In the genomic region with DNA sequence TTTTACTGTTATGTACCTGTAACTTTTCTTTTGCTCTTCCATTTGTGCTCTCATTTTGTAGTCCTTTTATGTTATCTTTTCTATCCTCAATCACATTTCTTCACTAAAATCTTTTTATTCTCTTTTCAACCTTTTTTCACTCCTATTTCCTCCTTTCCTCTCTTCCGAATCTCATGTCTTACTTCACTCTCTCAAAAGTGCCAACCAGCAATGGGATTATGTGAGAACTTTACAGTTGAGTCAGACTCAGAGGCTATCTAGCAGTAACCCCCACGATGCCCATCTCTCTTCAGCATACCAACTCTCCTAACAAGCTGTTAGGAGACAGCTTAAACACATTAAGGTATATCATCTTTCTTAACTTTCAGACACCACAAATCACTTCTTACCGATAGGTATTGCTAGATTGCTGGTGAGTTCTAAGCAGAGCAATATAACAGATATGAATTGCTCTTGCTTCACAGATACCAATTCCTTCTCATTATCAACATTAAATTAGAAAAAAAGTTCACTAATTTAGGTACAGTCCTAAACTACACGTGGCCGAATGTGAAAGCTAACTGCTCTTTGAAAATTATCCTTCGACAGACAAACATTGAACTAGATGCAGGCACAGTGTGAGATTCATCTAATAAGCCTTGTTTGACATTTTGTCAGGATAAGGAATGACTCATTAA, we compare ENCODE assay signal across 8 cellular contexts. TPM values are rescaled to one million over a fixed set of nuclear protein-coding genes. Genes with fewer than 3 reads are reported as not detected.
DNase-seq lines count a peak whose midpoint lies in the region; ATAC-seq and TF ChIP-seq lines count a peak whose summit lies in the region.

No MANE protein-coding gene starts in this region.

- H3K27me3 Mint-ChIP-seq in naive B cell = peaks cover 29 to 37% (median 34%) of the 10 kb centered on the region in 3 donors

- TF ChIP-seq CTCF in right atrium auricular region (IDR thresholded peaks at IDR 0.05) = no peak
- TF ChIP-seq CTCF in breast epithelium (IDR thresholded peaks at IDR 0.05) = no peak

- H3K9me3 Mint-ChIP-seq in naive B cell = peaks cover 0 to 4% (median under 1%) of the 10 kb centered on the region in 7 donors

- H3K4me3 Mint-ChIP-seq in naive B cell = peak overlapping the region in 7 of 8 donors; percentile 61 to 87 (median 82)

- H3K27me3 ChIP-seq in right atrium auricular region (no peaks in the 10 kb centered on the region), breast epithelium (no peaks in the 10 kb centered on the region)

- TF ChIP-seq POLR2A in breast epithelium (IDR thresholded peaks at IDR 0.05) = no peak

- H3K36me3 Mint-ChIP-seq in naive B cell = no peaks in the 10 kb centered on the region

- ATAC-seq in naive B cell (ENCODE audit: low read depth in 2 of 2) = no peak
- ATAC-seq in GM21528 (IDR thresholded peaks at IDR 0.05; ENCODE audit: low FRiP score, unreplicated experiment) = no peak

- DNase-seq in right atrium auricular region (ENCODE audit: low spot score) (no peak), cardiac septum (ENCODE audit: low spot score) (no peak), breast epithelium (ENCODE audit: low spot score in 2 of 2) (no peak), naive B cell (no peak), NCI-H2227 treated with DMSO at 0.1 percent for 48 hours (lab: John Stamatoyannopoulos, UW) (no peak), NCI-H128 (lab: John Stamatoyannopoulos, UW; ENCODE audit: unreplicated experiment) (no peak)
- no peak for DNase-seq in stimulated activated CD4-positive, alpha-beta T cell treated with anti-CD3 and anti-CD28 coated beads, Interleukin-2, amount 100 ng/mL, for 48 hours

- no peak overlapping the region for H3K27ac Mint-ChIP-seq in naive B cell

- H3K9me3 ChIP-seq in right atrium auricular region (no peaks in the 10 kb centered on the region), breast epithelium (no peaks in the 10 kb centered on the region)

- peaks cover 6 to 14% (median 13%) of the 10 kb centered on the region in 3 donors for H3K4me1 Mint-ChIP-seq in naive B cell

- peak overlapping the region; percentile 58 to 68 for H3K27ac ChIP-seq in right atrium auricular region
- H3K27ac ChIP-seq in breast epithelium = peak overlapping the region; percentile 90 to 96

- peaks cover 0 to 17% of the 10 kb centered on the region in 2 donors for H3K4me1 ChIP-seq in right atrium auricular region
- H3K4me1 ChIP-seq in breast epithelium = peaks cover 0 to 3% of the 10 kb centered on the region in 2 donors

- intact Hi-C loops in cardiac septum (cut with DNase I) (loop anchor here (5.0 kb wide), 1 partner anchor 40 kb away; no protein-coding TSS in a partner anchor), breast epithelium (cut with DNase I; ENCODE audit: low total_unique reads) (no loop called here)

- H3K4me3 ChIP-seq in right atrium auricular region = peak overlapping the region in 1 of 2 donors; percentile 73
- H3K4me3 ChIP-seq in breast epithelium = peak overlapping the region; percentile 63 to 99 (median 88)

- H3K36me3 ChIP-seq in right atrium auricular region = no peaks in the 10 kb centered on the region
- H3K36me3 ChIP-seq in breast epithelium = no peaks in the 10 kb centered on the region

RNA-seq across cellular contexts. Expression of gene FAM184A, which starts 1.4 kb away (rescaled TPM):
- total RNA-seq in right atrium auricular region (1 to 10 TPM; 1.3 to 2.2 TPM), cardiac septum (0.40 TPM), breast epithelium (10 to 100 TPM in 1 of 3 donors, 1 to 10 TPM in 2; 7.0 to 12.8 (median 7.5) TPM)
- polyA plus RNA-seq in naive B cell (ENCODE audit: low read depth in 6 of 6) = not detected
